Comparison of ENCODE assay signal across 13 cellular contexts in genomic region chr16:73231969-73232554, GRCh38.
DNase-seq lines count a peak whose midpoint lies in the region; ATAC-seq and TF ChIP-seq lines count a peak whose summit lies in the region.
"Had no signal": no experiment of that assay in that cellular context is flagged by ENCODE, and none has a peak within 500 bp of the region (broad histone marks: within the 10 kb centered on the region; RNA-seq: fewer than 3 reads in every experiment).

No MANE protein-coding gene starts in this region.

- H3K27ac ChIP-seq in duodenal mucosa (ENCODE audit: low read depth, low read length), result no peak overlapping the region
- H3K27ac ChIP-seq in mesodermal cell (ENCODE audit: low read depth, low read length, severe bottlenecking), result peak overlapping the region; percentile 58
- no peak overlapping the region for H3K27ac ChIP-seq in vagina
- H3K27ac ChIP-seq: HL-60, prostate gland, thyroid gland had no signal

- H3K36me3 ChIP-seq in duodenal mucosa (ENCODE audit: control insufficient read depth in 1 of 2, insufficient read depth in 2 of 2, low read length in 2 of 2) (no peaks in the 10 kb centered on the region), mesodermal cell (ENCODE audit: control insufficient read depth, insufficient read depth, low read length) (no peaks in the 10 kb centered on the region), vagina (no peaks in the 10 kb centered on the region)
- H3K36me3 ChIP-seq: prostate gland, thyroid gland had no signal

- no peaks in the 10 kb centered on the region for H3K9me3 ChIP-seq in duodenal mucosa (ENCODE audit: control insufficient read depth in 1 of 2, low read length in 2 of 2)
- no peaks in the 10 kb centered on the region for H3K9me3 ChIP-seq in mesodermal cell (ENCODE audit: control insufficient read depth, low read length)
- no peaks in the 10 kb centered on the region for H3K9me3 ChIP-seq in vagina
- H3K9me3 ChIP-seq: prostate gland, thyroid gland had no signal

- no peak overlapping the region for H3K9ac ChIP-seq in duodenal mucosa (ENCODE audit: low read depth in 1 of 2, low read length in 2 of 2)

- no peak for TF ChIP-seq CTCF in vagina (IDR thresholded peaks at IDR 0.05)

- H3K27me3 ChIP-seq in duodenal mucosa (ENCODE audit: control insufficient read depth in 1 of 2, insufficient read depth in 2 of 2, low read length in 2 of 2) (peaks cover 4 to 11% of the 10 kb centered on the region in 2 donors), vagina (no peaks in the 10 kb centered on the region)
- H3K27me3 ChIP-seq: thyroid gland had no signal

- WGBS in mesodermal cell (ENCODE audit: insufficient coverage in 2 of 2), 2 experiments, result 80 to 81% methylated on average over 17 to 24 of the region's 26 CpGs

- peak overlapping the region; percentile 53 to 61 for H3K4me3 ChIP-seq in duodenal mucosa (ENCODE audit: low read depth in 1 of 2, low read length in 2 of 2)
- peak overlapping the region; percentile 22 for H3K4me3 ChIP-seq in mesodermal cell (ENCODE audit: extremely low read depth, insufficient read depth, low read length, poor library complexity, severe bottlenecking)
- H3K4me3 ChIP-seq in vagina, result peak overlapping the region; percentile 24 to 30
- H3K4me3 ChIP-seq: prostate gland, thyroid gland had no signal

- no peak for TF ChIP-seq POLR2A in vagina (IDR thresholded peaks at IDR 0.05)

- DNase-seq in Right ventricle myocardium superior, result peak; percentile 44
- no peak for DNase-seq in cardiac septum (ENCODE audit: low spot score)
- DNase-seq in vagina (ENCODE audit: extremely low spot score in 2 of 2), result no peak
- DNase-seq in NCI-H526 treated with DMSO at 0.1 percent for 48 hours (lab: John Stamatoyannopoulos, UW), result no peak
- DNase-seq in hepatic stellate cell (ENCODE audit: low spot score), result no peak
- DNase-seq: central memory CD4-positive, alpha-beta T cell; NCI-H1092 treated with DMSO at 0.1 percent for 48 hours; thyroid gland had no signal

- intact Hi-C loops in Right ventricle myocardium superior (cut with DNase I), result no loop called here
- intact Hi-C loops in cardiac septum (cut with DNase I), result no loop called here
- intact Hi-C loops in vagina (cut with DNase I), result no loop called here

- no peak for ATAC-seq in Right ventricle myocardium superior (ENCODE audit: poor library complexity)
- ATAC-seq in HG02852 (IDR thresholded peaks at IDR 0.05; ENCODE audit: unreplicated experiment), result no peak

- H3K4me1 ChIP-seq in duodenal mucosa (ENCODE audit: control insufficient read depth in 1 of 2, insufficient read depth in 2 of 2, low read length in 2 of 2) (peaks cover 0 to 15% of the 10 kb centered on the region in 2 donors), mesodermal cell (ENCODE audit: control insufficient read depth, insufficient read depth, low read length, poor library complexity, severe bottlenecking) (peaks cover 18% of the 10 kb centered on the region), vagina (peaks cover 15% of the 10 kb centered on the region)
- H3K4me1 ChIP-seq: prostate gland had no signal
